8 cellular contexts compared by ENCODE assay signal in the genomic region with DNA sequence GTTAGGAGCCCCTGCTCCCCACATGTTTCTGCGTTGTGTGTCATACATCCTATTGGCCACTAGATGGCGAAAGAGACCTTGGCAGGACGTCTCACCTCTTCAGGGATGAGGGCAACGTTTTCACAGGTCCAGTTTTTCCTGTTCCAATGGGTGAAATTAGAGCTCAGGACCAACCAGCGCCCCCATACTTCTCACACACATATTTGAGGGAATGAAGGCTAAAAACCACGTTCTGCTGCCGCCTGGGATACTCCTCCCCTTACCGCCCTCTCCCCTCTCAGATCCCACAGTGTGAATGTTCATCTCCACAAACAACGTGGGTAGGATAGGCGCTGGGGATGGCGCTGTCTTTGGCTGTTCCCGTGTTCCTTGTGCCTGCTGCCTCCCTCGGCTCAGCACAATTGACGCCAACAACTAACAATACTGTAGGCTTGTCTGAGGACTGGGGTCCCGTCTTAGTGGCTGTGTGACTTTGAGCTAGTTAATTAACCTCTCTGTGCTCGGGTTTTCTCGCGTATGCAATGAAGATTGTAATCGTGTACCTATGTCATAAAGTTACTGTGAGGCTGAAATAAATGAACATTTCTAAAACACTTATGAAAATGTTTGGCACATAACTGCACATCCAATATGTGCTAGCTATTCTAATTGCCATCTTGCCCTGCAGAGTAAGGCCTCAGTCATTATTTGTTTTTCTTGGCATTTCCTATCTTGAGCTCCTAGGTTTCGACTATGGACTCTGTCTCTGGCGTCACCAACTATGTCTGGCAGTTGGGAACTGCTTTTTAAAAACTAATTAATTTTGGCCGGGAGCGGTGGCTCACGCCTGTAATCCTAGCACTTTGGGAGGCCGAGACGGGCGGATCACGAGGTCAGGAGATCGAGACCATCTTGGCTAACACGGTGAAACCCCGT.
DNase-seq lines count a peak whose midpoint lies in the region; ATAC-seq and TF ChIP-seq lines count a peak whose summit lies in the region.

No MANE protein-coding gene starts in this region.

- no peak overlapping the region for H3K27ac Mint-ChIP-seq in natural killer cell treated with Interleukin-12 subunit alpha and Interleukin-12 subunit beta and Interleukin-15 and Interleukin-18, amount 100 ng/mL, for 72 hours

- TF ChIP-seq EP300 in esophagus muscularis mucosa (IDR thresholded peaks at IDR 0.05) = no peak

- H3K36me3 ChIP-seq in WERI-Rb-1 = no peaks in the 10 kb centered on the region
- no peaks in the 10 kb centered on the region for H3K36me3 ChIP-seq in esophagus muscularis mucosa

- H3K9me3 Mint-ChIP-seq in natural killer cell treated with Interleukin-12 subunit alpha and Interleukin-12 subunit beta and Interleukin-15 and Interleukin-18, amount 100 ng/mL, for 72 hours = no peaks in the 10 kb centered on the region

- TF ChIP-seq CTCF in AG04450 (IDR thresholded peaks at IDR 0.05; ENCODE audit: low read depth, low read length) (peak; percentile 75), WERI-Rb-1 (IDR thresholded peaks at IDR 0.05; ENCODE audit: low read depth, low read length) (peak; percentile 84), esophagus muscularis mucosa (IDR thresholded peaks at IDR 0.05) (peak; percentile 68 to 90 (median 72))

- peaks cover 0 to 20% of the 10 kb centered on the region in 2 donors for H3K27me3 Mint-ChIP-seq in natural killer cell treated with Interleukin-12 subunit alpha and Interleukin-12 subunit beta and Interleukin-15 and Interleukin-18, amount 100 ng/mL, for 72 hours

- in situ Hi-C loops in G401 (cut with HindIII; ENCODE audit: low sequenced_read_pairs) = no loop called here

- POLR2A ChIA-PET in AG04450 (lab: Yijun Ruan, JAX) = no interaction called here

- no peaks in the 10 kb centered on the region for H3K9me3 ChIP-seq in AG04450 (ENCODE audit: control insufficient read depth, insufficient read depth, low read length)
- no peaks in the 10 kb centered on the region for H3K9me3 ChIP-seq in WERI-Rb-1 (ENCODE audit: severe bottlenecking)
- H3K9me3 ChIP-seq in esophagus muscularis mucosa = no peaks in the 10 kb centered on the region

- intact Hi-C loops in esophagus muscularis mucosa (cut with DNase I) = loop anchor here (5.0 kb wide), 1 partner anchor 791 kb away; no protein-coding TSS in a partner anchor

- no peak overlapping the region for H3K4me3 ChIP-seq in AG04450 (ENCODE audit: low read depth, low read length)
- H3K4me3 ChIP-seq in WERI-Rb-1 (ENCODE audit: low read depth, low read length) = no peak overlapping the region
- no peak overlapping the region for H3K4me3 ChIP-seq in esophagus muscularis mucosa

- 56% methylated on average over 26 of the region's 31 CpGs for WGBS in esophagus muscularis mucosa

- peaks cover 0 to 7% of the 10 kb centered on the region in 2 donors for H3K4me1 Mint-ChIP-seq in natural killer cell treated with Interleukin-12 subunit alpha and Interleukin-12 subunit beta and Interleukin-15 and Interleukin-18, amount 100 ng/mL, for 72 hours (ENCODE audit: low read depth in 2 of 2)

- H3K36me3 Mint-ChIP-seq in natural killer cell treated with Interleukin-12 subunit alpha and Interleukin-12 subunit beta and Interleukin-15 and Interleukin-18, amount 100 ng/mL, for 72 hours = no peaks in the 10 kb centered on the region

- ATAC-seq in HG02571 (IDR thresholded peaks at IDR 0.05; ENCODE audit: unreplicated experiment) = peak; percentile 74
- peak; percentile 62 to 86 for ATAC-seq in natural killer cell treated with Interleukin-12 subunit alpha and Interleukin-12 subunit beta and Interleukin-15 and Interleukin-18, amount 100 ng/mL, for 72 hours
- no peak for ATAC-seq in HG03039 (IDR thresholded peaks at IDR 0.05; ENCODE audit: unreplicated experiment)

- TF ChIP-seq POLR2A in esophagus muscularis mucosa (IDR thresholded peaks at IDR 0.05; ENCODE audit: low read depth) = no peak

- H3K27me3 ChIP-seq in AG04450 (ENCODE audit: control insufficient read depth, insufficient read depth, low read length) (no peaks in the 10 kb centered on the region), WERI-Rb-1 (ENCODE audit: insufficient read depth, low read depth, severe bottlenecking) (peaks cover 15% of the 10 kb centered on the region), esophagus muscularis mucosa (no peaks in the 10 kb centered on the region)

- H3K27ac ChIP-seq in AG04450 (ENCODE audit: low read depth, low read length) (no peak overlapping the region), WERI-Rb-1 (no peak overlapping the region), esophagus muscularis mucosa (replicated peaks in 1 of 4) (no peak overlapping the region)

- CTCF ChIA-PET in AG04450 (lab: Charles Lee) = interaction anchor here (0.7 to 1.6 kb wide), 12 partner anchors 8 to 982 kb away, joined by 3 to 9 read pairs (median 4); partner anchors contain the start of gene RAP2C

- peaks cover 0 to 7% (median 2%) of the 10 kb centered on the region in 4 donors for H3K4me1 ChIP-seq in esophagus muscularis mucosa

- H3K4me3 Mint-ChIP-seq in natural killer cell treated with Interleukin-12 subunit alpha and Interleukin-12 subunit beta and Interleukin-15 and Interleukin-18, amount 100 ng/mL, for 72 hours = no peak overlapping the region

- DNase-seq in AG04450 (ENCODE audit: low read depth, low spot score) = no peak
- peak; percentile 36 for DNase-seq in G401 (ENCODE audit: low spot score)
- DNase-seq in NCI-H146 (lab: John Stamatoyannopoulos, UW) = peak; percentile 74
- peak; percentile 40 for DNase-seq in WERI-Rb-1
- DNase-seq in esophagus muscularis mucosa (ENCODE audit: extremely low spot score) = no peak
- DNase-seq in natural killer cell treated with Interleukin-12 subunit alpha and Interleukin-12 subunit beta and Interleukin-15 and Interleukin-18, amount 100 ng/mL, for 72 hours (ENCODE audit: low spot score) = no peak

Comparison
In these comparisons a context has a peak if more than half of its experiments do, and no peak if none do; other contexts are left out.
1. DNase-seq: peak in G401 (single experiment), NCI-H146 (single experiment) and WERI-Rb-1 (single experiment); none in AG04450 (single experiment), esophagus muscularis mucosa (single experiment) and natural killer cell treated with Interleukin-12 subunit alpha and Interleukin-12 subunit beta and Interleukin-15 and Interleukin-18, amount 100 ng/mL, for 72 hours (single experiment).
2. Peak in every context shown above with its lines, with median percentiles within 50 percentile points of each other: CTCF ChIP-seq.